Comparison of ENCODE assay signal across 17 cellular contexts in the genomic region with DNA sequence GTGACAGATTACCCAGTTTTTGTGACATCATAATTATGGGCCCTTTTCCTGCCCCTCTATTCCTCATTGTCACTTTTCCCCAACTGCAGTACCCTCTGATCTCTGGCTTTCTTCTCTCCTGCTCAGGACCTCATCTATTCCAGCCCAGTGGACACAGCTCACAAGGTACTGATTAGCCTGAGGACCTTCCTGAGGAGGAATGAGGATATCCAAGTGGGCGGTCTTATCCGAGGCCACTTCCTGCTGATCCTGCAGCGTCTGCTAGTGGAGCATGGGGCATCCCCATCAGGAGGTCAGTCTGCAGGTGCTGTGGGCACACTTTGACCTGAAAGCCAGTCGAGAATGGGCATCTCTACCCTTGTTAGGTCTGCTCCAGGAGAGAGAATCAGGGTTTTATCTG. TPM values are rescaled to one million over a fixed set of nuclear protein-coding genes. Genes with fewer than 3 reads are reported as not detected.
DNase-seq lines count a peak whose midpoint lies in the region; ATAC-seq, FAIRE-seq and TF ChIP-seq lines count a peak whose summit lies in the region.
"Had no signal": no experiment of that assay in that cellular context is flagged by ENCODE, and none has a peak within 500 bp of the region (broad histone marks: within the 10 kb centered on the region; RNA-seq: fewer than 3 reads in every experiment).

No MANE protein-coding gene starts in this region.

- ATAC-seq in activated T-helper 17 cell treated with anti-CD3 and anti-CD28 coated beads, Interleukin-2, amount 50 U/mL, for 72 hours (replicated peaks) = no peak
- ATAC-seq: GM12878 had no signal

- H3K27me3 Mint-ChIP-seq in activated T-helper 17 cell treated with anti-CD3 and anti-CD28 coated beads, Interleukin-2, amount 50 U/mL, for 72 hours = no peaks in the 10 kb centered on the region

- no peak for FAIRE-seq in small intestine (lab: Jason Lieb, UNC)
- FAIRE-seq: GM12878, GM18507 had no signal

- no peak overlapping the region for H3K4me3 ChIP-seq in HEK293 (ENCODE audit: low read depth, low read length)
- no peak overlapping the region for H3K4me3 ChIP-seq in iPS-15b (ENCODE audit: low read depth, low read length)
- no peak overlapping the region for H3K4me3 ChIP-seq in small intestine (ENCODE audit: low read depth in 1 of 2, low read length in 2 of 2)
- H3K4me3 ChIP-seq: GM12878, SK-N-MC had no signal

- 57 to 68% (median 61%) methylated on average over 4 of the region's 4 CpGs for WGBS in small intestine, 3 donors

- no peaks in the 10 kb centered on the region for H3K9me3 ChIP-seq in HEK293 (ENCODE audit: control insufficient read depth, insufficient read depth, low read depth, low read length)
- H3K9me3 ChIP-seq in iPS-15b (ENCODE audit: control insufficient read depth, insufficient read depth, low read length) = no peaks in the 10 kb centered on the region
- H3K9me3 ChIP-seq in small intestine (ENCODE audit: control insufficient read depth, low read depth) = no peaks in the 10 kb centered on the region

- no peak for TF ChIP-seq CTCF in HEK293 (tag by site-specific recombination; IDR thresholded peaks at IDR 0.05)

- H3K4me1 ChIP-seq in HEK293 (ENCODE audit: control insufficient read depth, insufficient read depth, low read length) (no peaks in the 10 kb centered on the region), iPS-15b (ENCODE audit: control insufficient read depth, insufficient read depth, low read length) (no peaks in the 10 kb centered on the region), small intestine (ENCODE audit: control insufficient read depth in 2 of 2, insufficient read depth in 1 of 2, low read depth in 1 of 2, low read length in 1 of 2) (no peaks in the 10 kb centered on the region)

- peak overlapping the region; percentile 28 for H3K9ac ChIP-seq in iPS-15b (ENCODE audit: low read depth, low read length)

- DNase-seq in renal cortical epithelial cell (ENCODE audit: low read depth) (peak; percentile 66), small intestine (no peak), GF-D8 (lab: John Stamatoyannopoulos, UW) (no peak)
- DNase-seq in stimulated activated CD4-positive, alpha-beta T cell treated with anti-CD3 and anti-CD28 coated beads, Interleukin-12 subunit alpha, Interleukin-12 subunit beta, amount 100 ng/mL, for 4 hours = no peak
- DNase-seq in activated CD4-positive, alpha-beta T cell treated with anti-CD3 and anti-CD28 coated beads for 48 hours = no peak
- DNase-seq: C1 segment of cervical spinal cord, EL, H9, NCI-H1092, NCI-H446, NCI-H748 treated with DMSO at 0.1 percent for 48 hours had no signal

- H3K4me1 Mint-ChIP-seq in activated T-helper 17 cell treated with anti-CD3 and anti-CD28 coated beads, Interleukin-2, amount 50 U/mL, for 72 hours = peaks cover 13% of the 10 kb centered on the region

- H3K27ac Mint-ChIP-seq in activated T-helper 17 cell treated with anti-CD3 and anti-CD28 coated beads, Interleukin-2, amount 50 U/mL, for 72 hours = peak overlapping the region; percentile 53

- H3K36me3 ChIP-seq in HEK293 (ENCODE audit: control insufficient read depth in 2 of 2, insufficient read depth in 1 of 2, low read length in 2 of 2) (no peaks in the 10 kb centered on the region), iPS-15b (ENCODE audit: control insufficient read depth, insufficient read depth, low read length) (no peaks in the 10 kb centered on the region), small intestine (ENCODE audit: control insufficient read depth in 2 of 2, insufficient read depth in 2 of 2, low read length in 2 of 2) (no peaks in the 10 kb centered on the region)

- H3K36me3 Mint-ChIP-seq in activated T-helper 17 cell treated with anti-CD3 and anti-CD28 coated beads, Interleukin-2, amount 50 U/mL, for 72 hours (ENCODE audit: low read depth) = no peaks in the 10 kb centered on the region

- CTCF ChIA-PET in HEK293 (lab: Yijun Ruan, JAX) = interaction anchor here (1.6 to 2.7 kb wide), 3 partner anchors 13 to 30 kb away, joined by 3 to 12 read pairs (median 7); no protein-coding TSS in a partner anchor

- H3K27me3 ChIP-seq in iPS-15b (ENCODE audit: control insufficient read depth, insufficient read depth, low read length) (no peaks in the 10 kb centered on the region), small intestine (ENCODE audit: control insufficient read depth in 2 of 2, insufficient read depth in 2 of 2, low read length in 2 of 2) (no peaks in the 10 kb centered on the region)

- no peak overlapping the region for H3K4me3 Mint-ChIP-seq in activated T-helper 17 cell treated with anti-CD3 and anti-CD28 coated beads, Interleukin-2, amount 50 U/mL, for 72 hours
- H3K4me3 Mint-ChIP-seq: H9 had no signal

- no peaks in the 10 kb centered on the region for H3K9me3 Mint-ChIP-seq in activated T-helper 17 cell treated with anti-CD3 and anti-CD28 coated beads, Interleukin-2, amount 50 U/mL, for 72 hours
- H3K9me3 Mint-ChIP-seq: H9 had no signal

- H3K27ac ChIP-seq in HEK293 (ENCODE audit: extremely low read depth, low read depth, low read length) (no peak overlapping the region), small intestine (ENCODE audit: low read depth in 1 of 2, low read length in 1 of 2) (no peak overlapping the region)
- H3K27ac ChIP-seq: SK-N-MC had no signal

- POLR2A ChIA-PET in HEK293 (lab: Yijun Ruan, JAX) = interaction anchor here (0.9 to 1.6 kb wide), 3 partner anchors 11 to 24 kb away, joined by 3 to 7 read pairs (median 4); a partner anchor contains a TSS

TF ChIP-seq in HEK293, 187 proteins besides CTCF, POLR2A, EP300 and RAD21:
- TF ChIP-seq ZNF664 (tag by site-specific recombination; IDR thresholded peaks at IDR 0.05) = peak; percentile 61; the same call in 1 of the 2 replicates
- TF ChIP-seq ZBTB1 (tag by site-specific recombination; IDR thresholded peaks at IDR 0.05) = no peak
- TF ChIP-seq ZNF169 (tag by site-specific recombination; IDR thresholded peaks at IDR 0.05) = no peak

RNA-seq across cellular contexts. Expression of a gene that starts 24.5 kb away (rescaled TPM):
- total RNA-seq in activated T-helper 17 cell treated with anti-CD3 and anti-CD28 coated beads, Interleukin-2, amount 50 U/mL, for 72 hours = 10 to 100 TPM; 21.6 to 22.3 TPM
- total RNA-seq in renal cortical epithelial cell = 11.0 and 16.1 TPM in 2 replicates
- 1 to 10 TPM; 2.2 to 4.9 (median 2.4) TPM for polyA plus RNA-seq in small intestine

RNA-seq across cellular contexts. Expression of a gene that starts 56.9 kb away (rescaled TPM):
- total RNA-seq in activated T-helper 17 cell treated with anti-CD3 and anti-CD28 coated beads, Interleukin-2, amount 50 U/mL, for 72 hours = 100 to 1,000 TPM; 126 to 162 TPM
- 39.8 and 80.3 TPM in 2 replicates for total RNA-seq in renal cortical epithelial cell
- 10 to 100 TPM; 14.1 to 81.2 (median 15.0) TPM for polyA plus RNA-seq in small intestine
